9 cellular contexts compared by ENCODE assay signal in genomic region chr7:54933610-54934009, GRCh38.
A peak's percentile ranks its signal among the peaks of the same experiment; 100 is the strongest.
DNase-seq lines count a peak whose midpoint lies in the region; ATAC-seq and TF ChIP-seq lines count a peak whose summit lies in the region.
"Had no signal": no experiment of that assay in that cellular context is flagged by ENCODE, and none has a peak within 500 bp of the region (broad histone marks: within the 10 kb centered on the region; RNA-seq: fewer than 3 reads in every experiment).

No MANE protein-coding gene starts in this region.

- H3K79me2 ChIP-seq in ACC112 (ENCODE audit: control insufficient read depth, insufficient read depth, low read length, unreplicated experiment): no peaks in the 10 kb centered on the region
- no peaks in the 10 kb centered on the region for H3K79me2 ChIP-seq in osteoblast (ENCODE audit: insufficient read depth, low read length)

- H3K4me1 ChIP-seq in ACC112 (ENCODE audit: control insufficient read depth, insufficient read depth, low read length, unreplicated experiment) (peaks cover 9% of the 10 kb centered on the region), SJSA1 (replicated peaks) (peaks cover 7% of the 10 kb centered on the region), osteoblast (ENCODE audit: insufficient read depth, low read length) (peaks cover 6% of the 10 kb centered on the region)

- H3K4me3 ChIP-seq in ACC112 (ENCODE audit: low read depth, low read length) (peak overlapping the region; percentile 76), SJSA1 (peak overlapping the region; percentile 37), fibroblast of the aortic adventitia (ENCODE audit: low read depth, low read length) (peak overlapping the region; percentile 61), osteoblast (ENCODE audit: insufficient read depth, low read length) (peak overlapping the region; percentile 70)

- peak overlapping the region; percentile 82 for H3K4me2 ChIP-seq in osteoblast (ENCODE audit: insufficient read depth, low read length)

- H3K9me3 ChIP-seq in SJSA1 (replicated peaks): no peaks in the 10 kb centered on the region; the same call in 1 of the 2 replicates
- H3K9me3 ChIP-seq in osteoblast (ENCODE audit: low read depth, low read length): peaks cover 2% of the 10 kb centered on the region

- no peak for TF ChIP-seq CTCF in fibroblast of the aortic adventitia (IDR thresholded peaks at IDR 0.05; ENCODE audit: insufficient read depth, low read length)
- no peak for TF ChIP-seq CTCF in osteoblast (IDR thresholded peaks at IDR 0.05; ENCODE audit: extremely low read depth, low read depth, low read length)

- H2AFZ ChIP-seq in ACC112 (ENCODE audit: low read length, unreplicated experiment) (peak overlapping the region; percentile 90), osteoblast (ENCODE audit: low read length) (peak overlapping the region; percentile 73)

- H3K27ac ChIP-seq in ACC112 (ENCODE audit: low read depth, low read length): no peak overlapping the region
- no peak overlapping the region for H3K27ac ChIP-seq in SJSA1
- H3K27ac ChIP-seq in osteoblast (ENCODE audit: low read depth, low read length): peak overlapping the region; percentile 2

- H3K36me3 ChIP-seq in ACC112 (ENCODE audit: insufficient read depth, low read length) (no peaks in the 10 kb centered on the region), SJSA1 (no peaks in the 10 kb centered on the region), osteoblast (ENCODE audit: insufficient read depth, low read length) (no peaks in the 10 kb centered on the region)

- no peak for DNase-seq in SJSA1 (ENCODE audit: low read depth in 1 of 2, low spot score in 2 of 2)
- no peak for DNase-seq in fibroblast of the aortic adventitia (ENCODE audit: low read depth)
- no peak for DNase-seq in osteoblast (ENCODE audit: insufficient read length, low spot score, missing footprints)
- no peak for DNase-seq in T-helper 9 cell
- no peak for DNase-seq in activated CD4-positive, alpha-beta T cell treated with anti-CD3 and anti-CD28 coated beads for 4 hours
- DNase-seq in D341Med (ENCODE audit: low spot score): no peak
- DNase-seq: CD4-positive, CD25-positive, alpha-beta regulatory T cell had no signal

- no peaks in the 10 kb centered on the region for H4K20me1 ChIP-seq in osteoblast (ENCODE audit: insufficient read depth, low read length)

- no peak for ATAC-seq in GM18520 (IDR thresholded peaks at IDR 0.05; ENCODE audit: unreplicated experiment)

- H3K27me3 ChIP-seq in ACC112 (ENCODE audit: insufficient read depth, low read length): no peaks in the 10 kb centered on the region
- no peaks in the 10 kb centered on the region for H3K27me3 ChIP-seq in SJSA1 (replicated peaks)
- no peaks in the 10 kb centered on the region for H3K27me3 ChIP-seq in osteoblast (ENCODE audit: insufficient read depth, low read length)
